ENCODE assay signal across 1 cellular context in genomic region chr7:155788616-155789000, GRCh38.
A peak's percentile ranks its signal among the peaks of the same experiment; 100 is the strongest.
TF ChIP-seq lines count a peak whose summit lies in the region.

No MANE protein-coding gene starts in this region.

TF ChIP-seq in HepG2, 621 proteins besides CTCF, POLR2A, EP300 and RAD21 (continued from another document):
- TF ChIP-seq ZBTB33 (CRISPR knock-in tag; IDR thresholded peaks at IDR 0.05): peak; percentile 92
- no peak for TF ChIP-seq NONO (IDR thresholded peaks at IDR 0.05)
- TF ChIP-seq NONO (CRISPR knock-in tag; conservative IDR thresholded peaks at IDR 0.05): no peak
- no peak for TF ChIP-seq ZFP62 (CRISPR knock-in tag; IDR thresholded peaks at IDR 0.05)
- no peak for TF ChIP-seq CREB1 (IDR thresholded peaks at IDR 0.05)
- TF ChIP-seq CREB1 (CRISPR knock-in tag; IDR thresholded peaks at IDR 0.05): no peak
- TF ChIP-seq FOSL2 (CRISPR knock-in tag; IDR thresholded peaks at IDR 0.05): peak; percentile 58
- TF ChIP-seq POGZ (CRISPR knock-in tag; IDR thresholded peaks at IDR 0.05): 0 out of 2 replicates have a peak, but pooled peaks have one; percentile 16
- TF ChIP-seq HCFC1 (IDR thresholded peaks at IDR 0.05; ENCODE audit: low read depth, low read length): no peak
- no peak for TF ChIP-seq HBP1 (CRISPR knock-in tag; IDR thresholded peaks at IDR 0.05; ENCODE audit: low read depth)
- no peak for TF ChIP-seq PTBP1 (IDR thresholded peaks at IDR 0.05; ENCODE audit: low read depth, low read length, poor library complexity, severe bottlenecking)
- TF ChIP-seq TCF7 (IDR thresholded peaks at IDR 0.05; ENCODE audit: low read depth): no peak
- TF ChIP-seq YY1 (IDR thresholded peaks at IDR 0.05; ENCODE audit: insufficient read depth, insufficient replicate concordance, low read depth, low read length): peak; percentile 16
- no peak for TF ChIP-seq CREM (IDR thresholded peaks at IDR 0.05)
- TF ChIP-seq CREM (CRISPR knock-in tag; IDR thresholded peaks at IDR 0.05): no peak
- peak; percentile 33; the same call in 1 of the 2 replicates for TF ChIP-seq CSRNP1 (CRISPR knock-in tag; IDR thresholded peaks at IDR 0.05)
- TF ChIP-seq ARID5B (CRISPR knock-in tag; IDR thresholded peaks at IDR 0.05): no peak
- TF ChIP-seq ZNF563 (CRISPR knock-in tag; IDR thresholded peaks at IDR 0.05): no peak
- no peak for TF ChIP-seq ZBTB40 (IDR thresholded peaks at IDR 0.05)
- no peak for TF ChIP-seq ZBTB40 (CRISPR knock-in tag; IDR thresholded peaks at IDR 0.05)
- TF ChIP-seq PATZ1 (CRISPR knock-in tag; IDR thresholded peaks at IDR 0.05): 0 out of 2 replicates have a peak, but pooled peaks have one; percentile 41
- TF ChIP-seq HOXA3 (CRISPR knock-in tag; IDR thresholded peaks at IDR 0.05): peak; percentile 32; the same call in 1 of the 2 replicates
- TF ChIP-seq ZC3H13 (CRISPR knock-in tag; IDR thresholded peaks at IDR 0.05): no peak
- peak; percentile 43; the same call in 1 of the 2 replicates for TF ChIP-seq KDM2A (CRISPR knock-in tag; IDR thresholded peaks at IDR 0.05; ENCODE audit: borderline replicate concordance, low read depth)
- no peak for TF ChIP-seq ZNF331 (CRISPR knock-in tag; IDR thresholded peaks at IDR 0.05)
- no peak for TF ChIP-seq ZBTB3 (CRISPR knock-in tag; IDR thresholded peaks at IDR 0.05; ENCODE audit: borderline replicate concordance, low read depth)
- no peak for TF ChIP-seq POLR2AphosphoS5 (IDR thresholded peaks at IDR 0.05; ENCODE audit: low read depth, low read length)
- TF ChIP-seq SALL1 (CRISPR knock-in tag; IDR thresholded peaks at IDR 0.05): peak; percentile 12; the same call in 1 of the 2 replicates
- TF ChIP-seq ZBTB38 (CRISPR knock-in tag; IDR thresholded peaks at IDR 0.05): peak; percentile 76; the same call in 1 of the 2 replicates
- TF ChIP-seq RXRA (CRISPR knock-in tag; IDR thresholded peaks at IDR 0.05): 0 out of 2 replicates have a peak, but pooled peaks have one; percentile 14
- TF ChIP-seq NCOR1 (IDR thresholded peaks at IDR 0.05; ENCODE audit: borderline replicate concordance, low read length): no peak
- TF ChIP-seq ZNF784 (CRISPR knock-in tag; IDR thresholded peaks at IDR 0.05; ENCODE audit: borderline replicate concordance): no peak
